Comparison of ENCODE assay signal across 33 cellular contexts in genomic region chr4:131098976-131099375, GRCh38.
"Had no signal": no experiment of that assay in that cellular context is flagged by ENCODE, and none has a peak within 500 bp of the region (broad histone marks: within the 10 kb centered on the region; RNA-seq: fewer than 3 reads in every experiment).

No MANE protein-coding gene starts in this region.

- ATAC-seq: activated CD8-positive, alpha-beta T cell treated with anti-CD3 and anti-CD28 coated beads for 36 hours; K562; Right ventricle myocardium inferior; SK-N-SH treated with all-trans-retinoic acid at 6 μM for 48 hours had no signal

- DNase-seq: activated CD4-positive, alpha-beta T cell treated with anti-CD3 and anti-CD28 coated beads, Interleukin-2, amount 10 ng/mL, durations not matched to agents 24 days and 14 days; activated CD4-positive, alpha-beta T cell treated with anti-CD3 and anti-CD28 coated beads, Interleukin-2, amount 50 U/mL, for 4 hours; activated CD8-positive, alpha-beta T cell treated with anti-CD3 and anti-CD28 coated beads for 36 hours; activated gamma-delta T cell; activated naive CD4-positive, alpha-beta T cell treated with Interleukin-2 at 50 U/mL for 16 hours; activated naive CD8-positive, alpha-beta T cell treated with anti-CD3 and anti-CD28 coated beads, Interleukin-2, amount 10 ng/mL, durations not matched to agents 7 days and 5 days; activated T-cell treated with anti-CD3 and anti-CD28 coated beads, Interleukin-2, amount 50 U/mL, for 24 hours; amygdala; caudate nucleus; NCI-H1092 treated with DMSO at 0.1 percent for 48 hours; NCI-H1417; NCI-H146; NCI-H187 treated with DMSO at 0.1 percent for 48 hours; NCI-H2081; NCI-H2171 treated with DMSO at 0.1 percent for 48 hours; NCI-H2227 treated with DMSO at 0.1 percent for 48 hours; NCI-H446; NCI-H510A treated with DMSO at 0.1 percent for 48 hours; NCI-H526 treated with DMSO at 0.1 percent for 48 hours; NCI-H82; PC-9; SIG-M5; SW 1271; T-helper 1 cell; T-helper 2 cell; T-helper 9 cell had no signal

- FAIRE-seq: astrocyte, bronchial epithelial cell, K562, RCC 7860 had no signal

- H3K27ac ChIP-seq: PC-9, RWPE1 had no signal

- H3K4me3 ChIP-seq: K562, PC-9 had no signal

- H2AFZ ChIP-seq: PC-9 had no signal

- H3K4me2 ChIP-seq: PC-9 had no signal
